8 cellular contexts compared by ENCODE assay signal in the genomic region with DNA sequence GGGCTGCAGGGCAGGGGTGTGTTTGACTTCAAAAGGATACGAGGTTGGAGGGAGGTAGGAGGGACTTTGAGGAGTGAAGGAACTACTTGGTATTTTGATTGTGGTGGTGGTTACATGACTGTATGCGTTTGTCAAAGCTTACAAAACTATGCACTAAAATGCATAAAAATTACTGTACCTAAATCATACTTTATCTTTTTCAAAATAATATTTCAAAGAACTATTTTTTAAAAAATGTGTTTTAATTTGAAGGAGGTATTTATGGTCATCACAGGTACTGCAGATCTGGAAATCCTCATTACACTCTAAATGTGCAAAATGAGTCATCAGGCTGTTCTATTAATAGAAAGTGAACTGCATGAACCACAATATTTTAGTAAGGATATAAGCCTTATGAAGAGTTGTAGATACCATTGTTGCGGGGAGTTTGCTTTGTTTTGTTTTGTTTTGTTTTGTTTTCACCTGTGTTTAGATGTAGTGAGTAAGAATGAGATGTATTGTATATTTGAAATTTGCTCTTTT.
A peak's percentile ranks its signal among the peaks of the same experiment; 100 is the strongest.
DNase-seq lines count a peak whose midpoint lies in the region; ATAC-seq and TF ChIP-seq lines count a peak whose summit lies in the region.

No MANE protein-coding gene starts in this region.

- no peaks in the 10 kb centered on the region for H3K27me3 ChIP-seq in CD4-positive, CD25-positive, alpha-beta regulatory T cell (ENCODE audit: control insufficient read depth, insufficient read depth, low read length)

- ATAC-seq in CD4-positive, CD25-positive, alpha-beta regulatory T cell (ENCODE audit: low read depth in 2 of 2) = peak; percentile 59 to 69
- ATAC-seq in GM19463 (IDR thresholded peaks at IDR 0.05; ENCODE audit: unreplicated experiment) = peak; percentile 48
- ATAC-seq in HG03565 (IDR thresholded peaks at IDR 0.05; ENCODE audit: unreplicated experiment) = peak; percentile 79
- peak; percentile 48 for ATAC-seq in memory B cell (ENCODE audit: low read depth)

- H3K27ac Mint-ChIP-seq in CD4-positive, CD25-positive, alpha-beta regulatory T cell = peak overlapping the region in 1 of 3 donors; percentile 80
- no peak overlapping the region for H3K27ac Mint-ChIP-seq in memory B cell

- H3K27ac ChIP-seq in CD4-positive, CD25-positive, alpha-beta regulatory T cell (ENCODE audit: insufficient read depth, low read length, poor library complexity, severe bottlenecking) = no peak overlapping the region

- no peaks in the 10 kb centered on the region for H3K9me3 ChIP-seq in CD4-positive, CD25-positive, alpha-beta regulatory T cell (ENCODE audit: control insufficient read depth in 2 of 2, low read length in 2 of 2)

- H3K4me1 ChIP-seq in CD4-positive, CD25-positive, alpha-beta regulatory T cell (ENCODE audit: control insufficient read depth, insufficient read depth, low read length, poor library complexity, severe bottlenecking) = no peaks in the 10 kb centered on the region

- H3K27me3 Mint-ChIP-seq in CD4-positive, CD25-positive, alpha-beta regulatory T cell = no peaks in the 10 kb centered on the region
- H3K27me3 Mint-ChIP-seq in memory B cell = no peaks in the 10 kb centered on the region

- peaks cover 0 to 18% (median 8%) of the 10 kb centered on the region in 4 donors for H3K4me1 Mint-ChIP-seq in CD4-positive, CD25-positive, alpha-beta regulatory T cell
- no peaks in the 10 kb centered on the region for H3K4me1 Mint-ChIP-seq in memory B cell

- WGBS in lower leg skin, 2 donors = 39 to 46% methylated on average over 3 of the region's 3 CpGs

- TF ChIP-seq CTCF in astrocyte of the cerebellum (IDR thresholded peaks at IDR 0.05; ENCODE audit: low read depth, low read length, missing control alignments) (no peak), lower leg skin (IDR thresholded peaks at IDR 0.05) (no peak)

- H3K4me3 ChIP-seq in CD4-positive, CD25-positive, alpha-beta regulatory T cell (ENCODE audit: low read depth, low read length) = no peak overlapping the region
- H3K4me3 ChIP-seq in astrocyte of the cerebellum (ENCODE audit: low read depth, low read length) = no peak overlapping the region
- H3K4me3 ChIP-seq in lower leg skin (ENCODE audit: low read depth, poor library complexity, severe bottlenecking) = no peak overlapping the region

- H3K36me3 ChIP-seq in CD4-positive, CD25-positive, alpha-beta regulatory T cell (ENCODE audit: control insufficient read depth, insufficient read depth, low read length) = no peaks in the 10 kb centered on the region

- in situ Hi-C loops in astrocyte of the cerebellum (cut with HindIII; ENCODE audit: low sequenced_read_pairs) = no loop called here

- peak in 1 of 3 donors; percentile 49 for DNase-seq in CD4-positive, CD25-positive, alpha-beta regulatory T cell
- DNase-seq in astrocyte of the cerebellum (ENCODE audit: low read depth) (peak; percentile 48), memory B cell (ENCODE audit: low spot score in 2 of 2) (no peak), lower leg skin (ENCODE audit: low spot score in 2 of 2) (no peak), NCI-H1930 (lab: John Stamatoyannopoulos, UW) (no peak)
- no peak for DNase-seq in activated CD8-positive, alpha-beta memory T cell treated with anti-CD3 and anti-CD28 coated beads for 24 hours

- no peaks in the 10 kb centered on the region for H3K36me3 Mint-ChIP-seq in CD4-positive, CD25-positive, alpha-beta regulatory T cell
- H3K36me3 Mint-ChIP-seq in memory B cell = no peaks in the 10 kb centered on the region

- intact Hi-C loops in lower leg skin (cut with DNase I; ENCODE audit: low total_unique reads) = no loop called here

- no peak for TF ChIP-seq POLR2A in lower leg skin (IDR thresholded peaks at IDR 0.05)

- no peak overlapping the region for H3K4me3 Mint-ChIP-seq in CD4-positive, CD25-positive, alpha-beta regulatory T cell
- H3K4me3 Mint-ChIP-seq in memory B cell = no peak overlapping the region

- peaks cover 0 to 1% (median 0%) of the 10 kb centered on the region in 7 donors for H3K9me3 Mint-ChIP-seq in CD4-positive, CD25-positive, alpha-beta regulatory T cell
- no peaks in the 10 kb centered on the region for H3K9me3 Mint-ChIP-seq in memory B cell
